30 cellular contexts compared by ENCODE assay signal in genomic region chr7:75546272-75547015, GRCh38. TPM values are rescaled to one million over a fixed set of nuclear protein-coding genes. Genes with fewer than 3 reads are reported as not detected.
"Had no signal": no experiment of that assay in that cellular context is flagged by ENCODE, and none has a peak within 500 bp of the region (broad histone marks: within the 10 kb centered on the region; RNA-seq: fewer than 3 reads in every experiment).

No MANE protein-coding gene starts in this region.

- H3K27ac Mint-ChIP-seq: activated CD4-positive, alpha-beta T cell treated with anti-CD3 and anti-CD28 coated beads for 36 hours; activated naive CD8-positive, alpha-beta T cell treated with anti-CD3 and anti-CD28 coated beads for 36 hours; memory B cell; progenitor cell of endocrine pancreas; T-cell; T-helper 2 cell treated with Interferon-gamma antibody and Interleukin-4, amounts not matched to agents 5 μg/mL and 100 μg/mL, for 36 hours; type B pancreatic cell; WTC11 had no signal

- H3K9me3 Mint-ChIP-seq: activated naive CD8-positive, alpha-beta T cell treated with anti-CD3 and anti-CD28 coated beads for 36 hours; activated T-cell treated with anti-CD3 and anti-CD28 coated beads, Interleukin-2, amount 50 U/mL, for 4 hours; memory B cell; naive B cell; neural crest cell; T-cell; T-helper 2 cell treated with Interferon-gamma antibody and Interleukin-4, amounts not matched to agents 5 μg/mL and 100 μg/mL, for 36 hours; type B pancreatic cell; WTC11 had no signal

- H3K9me3 ChIP-seq: thoracic aorta, vagina had no signal

- FAIRE-seq: bronchial epithelial cell, endometrium, TTC549 had no signal

- ATAC-seq: activated CD4-positive, alpha-beta T cell treated with anti-CD3 and anti-CD28 coated beads for 36 hours; activated T-cell treated with anti-CD3 and anti-CD28 coated beads, Interleukin-2, amount 50 U/mL, for 4 hours; T-cell; WTC11 had no signal

- H3K27me3 Mint-ChIP-seq: activated CD4-positive, alpha-beta T cell treated with anti-CD3 and anti-CD28 coated beads for 36 hours; activated naive CD8-positive, alpha-beta T cell treated with anti-CD3 and anti-CD28 coated beads for 36 hours; memory B cell; naive B cell; progenitor cell of endocrine pancreas; T-cell; type B pancreatic cell had no signal

- H3K4me1 Mint-ChIP-seq: activated CD4-positive, alpha-beta T cell treated with anti-CD3 and anti-CD28 coated beads for 36 hours; activated naive CD8-positive, alpha-beta T cell treated with anti-CD3 and anti-CD28 coated beads for 36 hours; memory B cell; naive B cell; neural crest cell; T-cell; WTC11 had no signal

- H3K4me3 Mint-ChIP-seq: activated CD4-positive, alpha-beta T cell treated with anti-CD3 and anti-CD28 coated beads for 36 hours; activated naive CD8-positive, alpha-beta T cell treated with anti-CD3 and anti-CD28 coated beads for 36 hours; activated T-cell treated with anti-CD3 and anti-CD28 coated beads, Interleukin-2, amount 50 U/mL, for 4 hours; memory B cell; naive B cell; neural crest cell; T-cell; T-helper 2 cell treated with Interferon-gamma antibody and Interleukin-4, amounts not matched to agents 5 μg/mL and 100 μg/mL, for 36 hours; type B pancreatic cell; WTC11 had no signal

- H3K4me3 ChIP-seq: thoracic aorta, vagina had no signal

- DNase-seq: activated CD4-positive, alpha-beta T cell treated with anti-CD3 and anti-CD28 coated beads for 36 hours; activated CD4-positive, alpha-beta T cell treated with anti-CD3 and anti-CD28 coated beads, Interleukin-2, amount 50 U/mL, for 48 hours; activated CD8-positive, alpha-beta memory T cell treated with anti-CD3 and anti-CD28 coated beads, Interleukin-2, amount 50 U/mL, for 48 hours; activated naive CD4-positive, alpha-beta T cell treated with Interleukin-2 at 50 U/mL for 16 hours; activated naive CD8-positive, alpha-beta T cell treated with anti-CD3 and anti-CD28 coated beads for 36 hours; activated T-cell treated with anti-CD3 and anti-CD28 coated beads, Interleukin-2, amount 50 U/mL, for 4 hours; amniotic stem cell; cortex of kidney; kidney glomerular epithelial cell; naive B cell; retina; stimulated activated CD4-positive, alpha-beta T cell treated with anti-CD3 and anti-CD28 coated beads, Interleukin-4, amount 100 ng/mL, for 24 hours; stimulated activated naive CD4-positive, alpha-beta T cell treated with Interleukin-2 at 50 U/mL for 16 hours; T-cell had no signal

- H3K36me3 Mint-ChIP-seq: activated naive CD8-positive, alpha-beta T cell treated with anti-CD3 and anti-CD28 coated beads for 36 hours had no signal

- H3K4me1 ChIP-seq: vagina had no signal

RNA-seq across cellular contexts. Expression of gene SPDYE5, which starts 54.3 kb away (rescaled TPM):
- total RNA-seq: activated CD4-positive, alpha-beta T cell treated with anti-CD3 and anti-CD28 coated beads for 36 hours; activated CD8-positive, alpha-beta memory T cell treated with anti-CD3 and anti-CD28 coated beads for 36 hours; activated naive CD8-positive, alpha-beta T cell treated with anti-CD3 and anti-CD28 coated beads for 36 hours; activated T-cell treated with anti-CD3 and anti-CD28 coated beads, Interleukin-2, amount 50 U/mL, for 4 hours; bronchial epithelial cell; cerebellum; epithelial cell of proximal tubule; fibroblast of villous mesenchyme; neural crest cell; omental fat pad; progenitor cell of endocrine pancreas; thoracic aorta; vagina; WTC11 had no signal
